ENCODE assay signal across 1 cellular context in the genomic region with DNA sequence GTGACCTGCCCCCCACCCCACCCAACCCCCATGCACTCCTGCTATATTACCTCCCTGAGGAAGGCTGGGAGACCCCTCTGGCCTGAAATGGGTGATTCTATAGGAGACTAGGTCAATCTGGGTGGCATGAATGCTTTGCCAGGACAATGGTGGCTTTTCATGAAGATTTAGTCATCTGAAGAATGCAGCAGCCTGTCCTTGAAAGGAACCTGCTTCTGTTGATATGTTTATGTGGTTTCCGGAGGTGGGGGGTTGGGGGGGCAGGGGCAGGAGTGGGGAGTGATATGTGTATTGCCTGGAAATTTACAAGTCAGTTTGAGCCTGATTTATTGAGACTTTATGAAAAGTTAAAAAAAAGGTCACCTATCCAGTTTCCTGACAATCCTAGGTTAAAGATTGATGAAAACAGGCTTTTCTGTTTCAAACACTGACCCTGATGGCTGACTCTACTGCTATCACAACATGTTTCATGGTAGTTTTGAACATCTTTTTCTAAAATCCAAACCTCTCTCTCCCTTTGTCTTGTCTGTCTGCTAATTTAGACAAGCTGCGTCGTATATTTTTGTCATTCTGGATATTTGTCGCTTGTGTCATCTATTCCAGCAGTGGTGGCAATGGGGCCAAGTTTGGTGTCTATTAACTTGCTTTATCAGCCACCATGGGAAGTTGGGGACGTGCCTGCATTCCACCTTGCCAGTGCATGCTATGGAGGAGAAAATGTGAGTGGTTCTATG.
TF ChIP-seq lines count a peak whose summit lies in the region.

No MANE protein-coding gene starts in this region.

TF ChIP-seq in HepG2, 621 proteins besides CTCF, POLR2A, EP300 and RAD21 (continued from another document and continues in another):
- TF ChIP-seq, protein P1, sequence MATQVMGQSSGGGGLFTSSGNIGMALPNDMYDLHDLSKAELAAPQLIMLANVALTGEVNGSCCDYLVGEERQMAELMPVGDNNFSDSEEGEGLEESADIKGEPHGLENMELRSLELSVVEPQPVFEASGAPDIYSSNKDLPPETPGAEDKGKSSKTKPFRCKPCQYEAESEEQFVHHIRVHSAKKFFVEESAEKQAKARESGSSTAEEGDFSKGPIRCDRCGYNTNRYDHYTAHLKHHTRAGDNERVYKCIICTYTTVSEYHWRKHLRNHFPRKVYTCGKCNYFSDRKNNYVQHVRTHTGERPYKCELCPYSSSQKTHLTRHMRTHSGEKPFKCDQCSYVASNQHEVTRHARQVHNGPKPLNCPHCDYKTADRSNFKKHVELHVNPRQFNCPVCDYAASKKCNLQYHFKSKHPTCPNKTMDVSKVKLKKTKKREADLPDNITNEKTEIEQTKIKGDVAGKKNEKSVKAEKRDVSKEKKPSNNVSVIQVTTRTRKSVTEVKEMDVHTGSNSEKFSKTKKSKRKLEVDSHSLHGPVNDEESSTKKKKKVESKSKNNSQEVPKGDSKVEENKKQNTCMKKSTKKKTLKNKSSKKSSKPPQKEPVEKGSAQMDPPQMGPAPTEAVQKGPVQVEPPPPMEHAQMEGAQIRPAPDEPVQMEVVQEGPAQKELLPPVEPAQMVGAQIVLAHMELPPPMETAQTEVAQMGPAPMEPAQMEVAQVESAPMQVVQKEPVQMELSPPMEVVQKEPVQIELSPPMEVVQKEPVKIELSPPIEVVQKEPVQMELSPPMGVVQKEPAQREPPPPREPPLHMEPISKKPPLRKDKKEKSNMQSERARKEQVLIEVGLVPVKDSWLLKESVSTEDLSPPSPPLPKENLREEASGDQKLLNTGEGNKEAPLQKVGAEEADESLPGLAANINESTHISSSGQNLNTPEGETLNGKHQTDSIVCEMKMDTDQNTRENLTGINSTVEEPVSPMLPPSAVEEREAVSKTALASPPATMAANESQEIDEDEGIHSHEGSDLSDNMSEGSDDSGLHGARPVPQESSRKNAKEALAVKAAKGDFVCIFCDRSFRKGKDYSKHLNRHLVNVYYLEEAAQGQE (IDR thresholded peaks at IDR 0.05; ENCODE audit: borderline replicate concordance in 1 of 2, low read depth in 1 of 2, low read length in 2 of 2), result peak in 1 of 2 experiments; percentile 39; a peak in 1 of 4 replicates
- TF ChIP-seq, protein P2, sequence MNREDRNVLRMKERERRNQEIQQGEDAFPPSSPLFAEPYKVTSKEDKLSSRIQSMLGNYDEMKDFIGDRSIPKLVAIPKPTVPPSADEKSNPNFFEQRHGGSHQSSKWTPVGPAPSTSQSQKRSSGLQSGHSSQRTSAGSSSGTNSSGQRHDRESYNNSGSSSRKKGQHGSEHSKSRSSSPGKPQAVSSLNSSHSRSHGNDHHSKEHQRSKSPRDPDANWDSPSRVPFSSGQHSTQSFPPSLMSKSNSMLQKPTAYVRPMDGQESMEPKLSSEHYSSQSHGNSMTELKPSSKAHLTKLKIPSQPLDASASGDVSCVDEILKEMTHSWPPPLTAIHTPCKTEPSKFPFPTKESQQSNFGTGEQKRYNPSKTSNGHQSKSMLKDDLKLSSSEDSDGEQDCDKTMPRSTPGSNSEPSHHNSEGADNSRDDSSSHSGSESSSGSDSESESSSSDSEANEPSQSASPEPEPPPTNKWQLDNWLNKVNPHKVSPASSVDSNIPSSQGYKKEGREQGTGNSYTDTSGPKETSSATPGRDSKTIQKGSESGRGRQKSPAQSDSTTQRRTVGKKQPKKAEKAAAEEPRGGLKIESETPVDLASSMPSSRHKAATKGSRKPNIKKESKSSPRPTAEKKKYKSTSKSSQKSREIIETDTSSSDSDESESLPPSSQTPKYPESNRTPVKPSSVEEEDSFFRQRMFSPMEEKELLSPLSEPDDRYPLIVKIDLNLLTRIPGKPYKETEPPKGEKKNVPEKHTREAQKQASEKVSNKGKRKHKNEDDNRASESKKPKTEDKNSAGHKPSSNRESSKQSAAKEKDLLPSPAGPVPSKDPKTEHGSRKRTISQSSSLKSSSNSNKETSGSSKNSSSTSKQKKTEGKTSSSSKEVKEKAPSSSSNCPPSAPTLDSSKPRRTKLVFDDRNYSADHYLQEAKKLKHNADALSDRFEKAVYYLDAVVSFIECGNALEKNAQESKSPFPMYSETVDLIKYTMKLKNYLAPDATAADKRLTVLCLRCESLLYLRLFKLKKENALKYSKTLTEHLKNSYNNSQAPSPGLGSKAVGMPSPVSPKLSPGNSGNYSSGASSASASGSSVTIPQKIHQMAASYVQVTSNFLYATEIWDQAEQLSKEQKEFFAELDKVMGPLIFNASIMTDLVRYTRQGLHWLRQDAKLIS (CRISPR knock-in tag; IDR thresholded peaks at IDR 0.05), result peak; percentile 82; the same call in 1 of the 2 replicates
- TF ChIP-seq NR2F1 (CRISPR knock-in tag; IDR thresholded peaks at IDR 0.05) (0 out of 4 replicates have a peak, but pooled peaks of 1 of the 2 experiments have one; percentile 19), ZFP36 (IDR thresholded peaks at IDR 0.05; ENCODE audit: borderline replicate concordance, low read depth, low read length, partially characterized antibody) (no peak), ATAD3A (CRISPR knock-in tag; IDR thresholded peaks at IDR 0.05) (no peak), MTA3 (CRISPR knock-in tag; IDR thresholded peaks at IDR 0.05) (no peak), ZSCAN9 (CRISPR knock-in tag; IDR thresholded peaks at IDR 0.05; ENCODE audit: borderline replicate concordance) (peak; percentile 38; the same call in 1 of the 2 replicates), ISL2 (CRISPR knock-in tag; IDR thresholded peaks at IDR 0.05) (peak; percentile 77), ELF3 (CRISPR knock-in tag; IDR thresholded peaks at IDR 0.05) (no peak; the same call in 1 of the 2 replicates), NFKBIZ (CRISPR knock-in tag; IDR thresholded peaks at IDR 0.05) (no peak), ZNF460 (CRISPR knock-in tag; IDR thresholded peaks at IDR 0.05; ENCODE audit: borderline replicate concordance) (no peak), ZNF577 (CRISPR knock-in tag; IDR thresholded peaks at IDR 0.05; ENCODE audit: borderline replicate concordance, low read depth) (no peak), FOXC1 (CRISPR knock-in tag; IDR thresholded peaks at IDR 0.05; ENCODE audit: borderline replicate concordance) (no peak), STAT5B (CRISPR knock-in tag; IDR thresholded peaks at IDR 0.05) (no peak), CBX5 (CRISPR knock-in tag; IDR thresholded peaks at IDR 0.05; ENCODE audit: borderline replicate concordance) (0 out of 2 replicates have a peak, but pooled peaks have one; percentile 24), FOXO1 (CRISPR knock-in tag; IDR thresholded peaks at IDR 0.05) (peak; percentile 45; the same call in 1 of the 2 replicates), ZNF766 (CRISPR knock-in tag; IDR thresholded peaks at IDR 0.05; ENCODE audit: borderline replicate concordance) (no peak), KDM4B (CRISPR knock-in tag; IDR thresholded peaks at IDR 0.05) (peak; percentile 74; the same call in 1 of the 2 replicates), NFIC (IDR thresholded peaks at IDR 0.05; ENCODE audit: low read length) (peak; percentile 66; the same call in 1 of the 2 replicates), STAG1 (CRISPR knock-in tag; IDR thresholded peaks at IDR 0.05) (no peak), ZBTB7B (CRISPR knock-in tag; IDR thresholded peaks at IDR 0.05) (peak; percentile 88), SP5 (CRISPR knock-in tag; IDR thresholded peaks at IDR 0.05; ENCODE audit: borderline replicate concordance, low read depth) (0 out of 2 replicates have a peak, but pooled peaks have one; percentile 16), ZNF629 (CRISPR knock-in tag; conservative IDR thresholded peaks at IDR 0.05) (no peak), ZNF556 (CRISPR knock-in tag; IDR thresholded peaks at IDR 0.05; ENCODE audit: borderline replicate concordance) (no peak), ZNF441 (CRISPR knock-in tag; IDR thresholded peaks at IDR 0.05; ENCODE audit: borderline replicate concordance) (0 out of 2 replicates have a peak, but pooled peaks have one; percentile 35), SALL1 (CRISPR knock-in tag; IDR thresholded peaks at IDR 0.05) (peak; percentile 37; the same call in 1 of the 2 replicates), HNF4G (IDR thresholded peaks at IDR 0.05; ENCODE audit: borderline replicate concordance, low read depth, low read length) (0 out of 2 replicates have a peak, but pooled peaks have one; percentile 11), HNF4G (CRISPR knock-in tag; IDR thresholded peaks at IDR 0.05; ENCODE audit: borderline replicate concordance, low read depth) (no peak)
- TF ChIP-seq, protein P3, sequence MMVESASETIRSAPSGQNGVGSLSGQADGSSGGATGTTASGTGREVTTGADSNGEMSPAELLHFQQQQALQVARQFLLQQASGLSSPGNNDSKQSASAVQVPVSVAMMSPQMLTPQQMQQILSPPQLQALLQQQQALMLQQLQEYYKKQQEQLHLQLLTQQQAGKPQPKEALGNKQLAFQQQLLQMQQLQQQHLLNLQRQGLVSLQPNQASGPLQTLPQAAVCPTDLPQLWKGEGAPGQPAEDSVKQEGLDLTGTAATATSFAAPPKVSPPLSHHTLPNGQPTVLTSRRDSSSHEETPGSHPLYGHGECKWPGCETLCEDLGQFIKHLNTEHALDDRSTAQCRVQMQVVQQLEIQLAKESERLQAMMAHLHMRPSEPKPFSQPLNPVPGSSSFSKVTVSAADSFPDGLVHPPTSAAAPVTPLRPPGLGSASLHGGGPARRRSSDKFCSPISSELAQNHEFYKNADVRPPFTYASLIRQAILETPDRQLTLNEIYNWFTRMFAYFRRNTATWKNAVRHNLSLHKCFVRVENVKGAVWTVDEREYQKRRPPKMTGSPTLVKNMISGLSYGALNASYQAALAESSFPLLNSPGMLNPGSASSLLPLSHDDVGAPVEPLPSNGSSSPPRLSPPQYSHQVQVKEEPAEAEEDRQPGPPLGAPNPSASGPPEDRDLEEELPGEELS (CRISPR knock-in tag; IDR thresholded peaks at IDR 0.05), result peak; percentile 3; the same call in 1 of the 2 replicates
- TF ChIP-seq, protein P4, sequence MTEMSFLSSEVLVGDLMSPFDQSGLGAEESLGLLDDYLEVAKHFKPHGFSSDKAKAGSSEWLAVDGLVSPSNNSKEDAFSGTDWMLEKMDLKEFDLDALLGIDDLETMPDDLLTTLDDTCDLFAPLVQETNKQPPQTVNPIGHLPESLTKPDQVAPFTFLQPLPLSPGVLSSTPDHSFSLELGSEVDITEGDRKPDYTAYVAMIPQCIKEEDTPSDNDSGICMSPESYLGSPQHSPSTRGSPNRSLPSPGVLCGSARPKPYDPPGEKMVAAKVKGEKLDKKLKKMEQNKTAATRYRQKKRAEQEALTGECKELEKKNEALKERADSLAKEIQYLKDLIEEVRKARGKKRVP (CRISPR knock-in tag; IDR thresholded peaks at IDR 0.05), result no peak
- TF ChIP-seq, protein P5, sequence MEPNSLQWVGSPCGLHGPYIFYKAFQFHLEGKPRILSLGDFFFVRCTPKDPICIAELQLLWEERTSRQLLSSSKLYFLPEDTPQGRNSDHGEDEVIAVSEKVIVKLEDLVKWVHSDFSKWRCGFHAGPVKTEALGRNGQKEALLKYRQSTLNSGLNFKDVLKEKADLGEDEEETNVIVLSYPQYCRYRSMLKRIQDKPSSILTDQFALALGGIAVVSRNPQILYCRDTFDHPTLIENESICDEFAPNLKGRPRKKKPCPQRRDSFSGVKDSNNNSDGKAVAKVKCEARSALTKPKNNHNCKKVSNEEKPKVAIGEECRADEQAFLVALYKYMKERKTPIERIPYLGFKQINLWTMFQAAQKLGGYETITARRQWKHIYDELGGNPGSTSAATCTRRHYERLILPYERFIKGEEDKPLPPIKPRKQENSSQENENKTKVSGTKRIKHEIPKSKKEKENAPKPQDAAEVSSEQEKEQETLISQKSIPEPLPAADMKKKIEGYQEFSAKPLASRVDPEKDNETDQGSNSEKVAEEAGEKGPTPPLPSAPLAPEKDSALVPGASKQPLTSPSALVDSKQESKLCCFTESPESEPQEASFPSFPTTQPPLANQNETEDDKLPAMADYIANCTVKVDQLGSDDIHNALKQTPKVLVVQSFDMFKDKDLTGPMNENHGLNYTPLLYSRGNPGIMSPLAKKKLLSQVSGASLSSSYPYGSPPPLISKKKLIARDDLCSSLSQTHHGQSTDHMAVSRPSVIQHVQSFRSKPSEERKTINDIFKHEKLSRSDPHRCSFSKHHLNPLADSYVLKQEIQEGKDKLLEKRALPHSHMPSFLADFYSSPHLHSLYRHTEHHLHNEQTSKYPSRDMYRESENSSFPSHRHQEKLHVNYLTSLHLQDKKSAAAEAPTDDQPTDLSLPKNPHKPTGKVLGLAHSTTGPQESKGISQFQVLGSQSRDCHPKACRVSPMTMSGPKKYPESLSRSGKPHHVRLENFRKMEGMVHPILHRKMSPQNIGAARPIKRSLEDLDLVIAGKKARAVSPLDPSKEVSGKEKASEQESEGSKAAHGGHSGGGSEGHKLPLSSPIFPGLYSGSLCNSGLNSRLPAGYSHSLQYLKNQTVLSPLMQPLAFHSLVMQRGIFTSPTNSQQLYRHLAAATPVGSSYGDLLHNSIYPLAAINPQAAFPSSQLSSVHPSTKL (CRISPR knock-in tag; IDR thresholded peaks at IDR 0.05), result peak; percentile 11; the same call in 1 of the 2 replicates
- TF ChIP-seq, protein P6, sequence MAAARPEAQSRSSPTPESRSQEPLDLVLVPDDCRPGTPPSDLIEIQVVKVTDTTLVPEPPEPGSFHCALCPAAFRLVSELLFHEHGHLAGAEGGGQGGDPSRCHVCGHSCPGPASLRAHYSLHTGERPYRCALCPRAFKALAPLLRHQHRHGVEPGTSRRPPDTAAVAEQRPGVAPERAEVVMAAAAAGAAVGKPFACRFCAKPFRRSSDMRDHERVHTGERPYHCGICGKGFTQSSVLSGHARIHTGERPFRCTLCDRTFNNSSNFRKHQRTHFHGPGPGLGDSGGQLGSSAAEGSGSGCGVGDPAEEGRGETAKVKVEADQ (CRISPR knock-in tag; IDR thresholded peaks at IDR 0.05; ENCODE audit: borderline replicate concordance), result no peak
- TF ChIP-seq, protein P7, sequence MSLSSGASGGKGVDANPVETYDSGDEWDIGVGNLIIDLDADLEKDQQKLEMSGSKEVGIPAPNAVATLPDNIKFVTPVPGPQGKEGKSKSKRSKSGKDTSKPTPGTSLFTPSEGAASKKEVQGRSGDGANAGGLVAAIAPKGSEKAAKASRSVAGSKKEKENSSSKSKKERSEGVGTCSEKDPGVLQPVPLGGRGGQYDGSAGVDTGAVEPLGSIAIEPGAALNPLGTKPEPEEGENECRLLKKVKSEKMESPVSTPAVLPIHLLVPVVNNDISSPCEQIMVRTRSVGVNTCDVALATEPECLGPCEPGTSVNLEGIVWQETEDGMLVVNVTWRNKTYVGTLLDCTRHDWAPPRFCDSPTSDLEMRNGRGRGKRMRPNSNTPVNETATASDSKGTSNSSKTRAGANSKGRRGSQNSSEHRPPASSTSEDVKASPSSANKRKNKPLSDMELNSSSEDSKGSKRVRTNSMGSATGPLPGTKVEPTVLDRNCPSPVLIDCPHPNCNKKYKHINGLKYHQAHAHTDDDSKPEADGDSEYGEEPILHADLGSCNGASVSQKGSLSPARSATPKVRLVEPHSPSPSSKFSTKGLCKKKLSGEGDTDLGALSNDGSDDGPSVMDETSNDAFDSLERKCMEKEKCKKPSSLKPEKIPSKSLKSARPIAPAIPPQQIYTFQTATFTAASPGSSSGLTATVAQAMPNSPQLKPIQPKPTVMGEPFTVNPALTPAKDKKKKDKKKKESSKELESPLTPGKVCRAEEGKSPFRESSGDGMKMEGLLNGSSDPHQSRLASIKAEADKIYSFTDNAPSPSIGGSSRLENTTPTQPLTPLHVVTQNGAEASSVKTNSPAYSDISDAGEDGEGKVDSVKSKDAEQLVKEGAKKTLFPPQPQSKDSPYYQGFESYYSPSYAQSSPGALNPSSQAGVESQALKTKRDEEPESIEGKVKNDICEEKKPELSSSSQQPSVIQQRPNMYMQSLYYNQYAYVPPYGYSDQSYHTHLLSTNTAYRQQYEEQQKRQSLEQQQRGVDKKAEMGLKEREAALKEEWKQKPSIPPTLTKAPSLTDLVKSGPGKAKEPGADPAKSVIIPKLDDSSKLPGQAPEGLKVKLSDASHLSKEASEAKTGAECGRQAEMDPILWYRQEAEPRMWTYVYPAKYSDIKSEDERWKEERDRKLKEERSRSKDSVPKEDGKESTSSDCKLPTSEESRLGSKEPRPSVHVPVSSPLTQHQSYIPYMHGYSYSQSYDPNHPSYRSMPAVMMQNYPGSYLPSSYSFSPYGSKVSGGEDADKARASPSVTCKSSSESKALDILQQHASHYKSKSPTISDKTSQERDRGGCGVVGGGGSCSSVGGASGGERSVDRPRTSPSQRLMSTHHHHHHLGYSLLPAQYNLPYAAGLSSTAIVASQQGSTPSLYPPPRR (CRISPR knock-in tag; IDR thresholded peaks at IDR 0.05; ENCODE audit: borderline replicate concordance), result peak; percentile 19; the same call in 1 of the 2 replicates
